12 cellular contexts compared by ENCODE assay signal in the genomic region with DNA sequence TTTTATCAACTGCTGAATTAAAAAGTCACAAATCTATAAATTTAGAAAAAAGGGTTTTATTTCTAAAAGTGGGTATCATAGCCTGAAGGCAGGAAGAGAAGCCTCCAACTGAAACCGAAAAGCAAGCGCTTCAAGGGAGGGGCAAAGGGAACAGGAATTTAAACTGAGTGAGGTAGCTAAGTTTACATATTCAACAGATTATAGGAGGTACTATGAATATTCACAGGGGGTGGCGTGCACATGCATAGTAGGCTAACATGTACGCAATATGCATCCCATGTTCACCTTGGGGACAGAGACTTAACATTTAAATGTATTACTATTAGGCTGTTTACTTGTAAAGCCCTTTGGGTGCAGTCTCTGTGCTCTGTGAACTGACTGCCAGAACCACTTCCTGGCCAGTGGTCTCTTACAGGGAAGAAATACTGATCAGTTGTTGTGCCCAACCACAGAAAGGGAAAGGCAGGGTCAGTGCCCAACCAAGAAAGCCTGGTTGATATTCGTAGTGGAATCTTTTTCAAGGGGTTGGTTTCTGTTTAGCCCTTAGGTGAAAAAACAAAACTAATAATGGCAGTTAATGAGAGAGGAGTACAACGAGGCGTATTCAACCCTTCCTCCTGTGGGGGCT.
DNase-seq lines count a peak whose midpoint lies in the region; ATAC-seq and TF ChIP-seq lines count a peak whose summit lies in the region.
"Had no signal": no experiment of that assay in that cellular context is flagged by ENCODE, and none has a peak within 500 bp of the region (broad histone marks: within the 10 kb centered on the region; RNA-seq: fewer than 3 reads in every experiment).

No MANE protein-coding gene starts in this region.

- TF ChIP-seq EP300 in suprapubic skin (IDR thresholded peaks at IDR 0.05) = no peak

- DNase-seq in mammary epithelial cell (no peak), breast epithelium (ENCODE audit: low spot score in 2 of 2) (no peak), NAMALWA (ENCODE audit: low spot score) (peak; percentile 3), heart right ventricle (no peak), suprapubic skin (ENCODE audit: low spot score in 2 of 2) (no peak), middle frontal gyrus (ENCODE audit: extremely low spot score, low spot score) (no peak)
- no peak for DNase-seq in stimulated activated effector memory CD8-positive, alpha-beta T cell treated with anti-CD3 and anti-CD28 coated beads, Interleukin-12 subunit alpha, Interleukin-12 subunit beta, amount 100 ng/mL, for 72 hours (ENCODE audit: low spot score in 2 of 2)
- DNase-seq: activated CD4-positive, alpha-beta T cell treated with anti-CD3 and anti-CD28 coated beads, Interleukin-2, amount 50 U/mL, for 1 hour; colonic mucosa; GOT3; uterus had no signal

- H3K27ac ChIP-seq in mammary epithelial cell (ENCODE audit: insufficient read depth, low read depth, low read length) (no peak overlapping the region), breast epithelium (no peak overlapping the region), heart right ventricle (no peak overlapping the region), suprapubic skin (no peak overlapping the region)
- H3K27ac ChIP-seq: colonic mucosa, uterus had no signal

- TF ChIP-seq POLR2A in breast epithelium (IDR thresholded peaks at IDR 0.05) = no peak
- no peak for TF ChIP-seq POLR2A in suprapubic skin (IDR thresholded peaks at IDR 0.05)

- no peak overlapping the region for H3K4me3 Mint-ChIP-seq in stimulated activated effector memory CD8-positive, alpha-beta T cell treated with anti-CD3 and anti-CD28 coated beads, Interleukin-12 subunit alpha, Interleukin-12 subunit beta, amount 100 ng/mL, for 72 hours

- intact Hi-C loops in mammary epithelial cell (cut with micrococcal nuclease) (no loop called here), breast epithelium (cut with DNase I; ENCODE audit: low total_unique reads) (no loop called here), heart right ventricle (cut with DNase I) (no loop called here)

- H3K4me3 ChIP-seq in mammary epithelial cell (replicated peaks in 1 of 3; ENCODE audit: insufficient read depth in 1 of 3, low read depth in 2 of 3, low read length in 3 of 3) (no peak overlapping the region), breast epithelium (peak overlapping the region in 1 of 3 donors; percentile 11), heart right ventricle (no peak overlapping the region), suprapubic skin (no peak overlapping the region)
- H3K4me3 ChIP-seq: colonic mucosa, uterus had no signal

- dilution Hi-C loops in mammary epithelial cell (cut with HindIII; ENCODE audit: low sequenced_read_pairs) = no loop called here

- BruUV-seq in mammary epithelial cell (replicated peaks; lab: Mats Ljungman, UMichigan) = no TSS peak

- H3K9me3 ChIP-seq in mammary epithelial cell (replicated peaks; ENCODE audit: insufficient read depth, low read length) (no peaks in the 10 kb centered on the region), breast epithelium (no peaks in the 10 kb centered on the region), heart right ventricle (no peaks in the 10 kb centered on the region), suprapubic skin (no peaks in the 10 kb centered on the region)
- H3K9me3 ChIP-seq: colonic mucosa, uterus had no signal

- TF ChIP-seq CTCF in mammary epithelial cell (conservative IDR thresholded peaks at IDR 0.05 in 1 of 2, IDR thresholded peaks at IDR 0.05 in 1 of 2; ENCODE audit: extremely low read depth in 1 of 2, insufficient read depth in 1 of 2, low read depth in 1 of 2, low read length in 2 of 2) (no peak), breast epithelium (IDR thresholded peaks at IDR 0.05) (no peak), heart right ventricle (IDR thresholded peaks at IDR 0.05) (no peak), suprapubic skin (IDR thresholded peaks at IDR 0.05) (no peak)

- ATAC-seq in HG02852 (IDR thresholded peaks at IDR 0.05; ENCODE audit: unreplicated experiment) = peak; percentile 71
- ATAC-seq in stimulated activated effector memory CD8-positive, alpha-beta T cell treated with anti-CD3 and anti-CD28 coated beads, Interleukin-12 subunit alpha, Interleukin-12 subunit beta, amount 100 ng/mL, for 72 hours = no peak
- ATAC-seq in heart right ventricle = no peak

- peak overlapping the region; percentile 26 for H3K4me2 ChIP-seq in mammary epithelial cell (ENCODE audit: insufficient read depth, low read depth, low read length)

- CTCF ChIA-PET in mammary epithelial cell (lab: Charles Lee; ENCODE audit: low non-redundant PET) = no interaction called here

- H3K9ac ChIP-seq in mammary epithelial cell (ENCODE audit: insufficient read depth, low read length) = no peak overlapping the region

- 17% methylated on average over 7 of the region's 7 CpGs for WGBS in mammary epithelial cell (ENCODE audit: low coverage, missing lambda C conversion rate)
- 72 to 73% methylated on average over 7 of the region's 7 CpGs for WGBS in heart right ventricle, 2 donors
- WGBS in suprapubic skin = 61% methylated on average over 7 of the region's 7 CpGs

- H3K4me1 ChIP-seq in mammary epithelial cell (ENCODE audit: insufficient read depth, low read length) (no peaks in the 10 kb centered on the region), breast epithelium (no peaks in the 10 kb centered on the region), heart right ventricle (no peaks in the 10 kb centered on the region), suprapubic skin (no peaks in the 10 kb centered on the region)
- H3K4me1 ChIP-seq: colonic mucosa, uterus had no signal

- H3K27ac Mint-ChIP-seq in stimulated activated effector memory CD8-positive, alpha-beta T cell treated with anti-CD3 and anti-CD28 coated beads, Interleukin-12 subunit alpha, Interleukin-12 subunit beta, amount 100 ng/mL, for 72 hours = no peak overlapping the region

- H3K27me3 ChIP-seq in mammary epithelial cell (ENCODE audit: insufficient read depth, low read length) (no peaks in the 10 kb centered on the region), breast epithelium (no peaks in the 10 kb centered on the region), heart right ventricle (no peaks in the 10 kb centered on the region), suprapubic skin (no peaks in the 10 kb centered on the region)
- H3K27me3 ChIP-seq: colonic mucosa, uterus had no signal

- no peaks in the 10 kb centered on the region for H3K36me3 Mint-ChIP-seq in stimulated activated effector memory CD8-positive, alpha-beta T cell treated with anti-CD3 and anti-CD28 coated beads, Interleukin-12 subunit alpha, Interleukin-12 subunit beta, amount 100 ng/mL, for 72 hours

- in situ Hi-C loops in mammary epithelial cell (cut with MboI; ENCODE audit: low sequenced_read_pairs in 2 of 2) = no loop called here

- H3K4me1 Mint-ChIP-seq in stimulated activated effector memory CD8-positive, alpha-beta T cell treated with anti-CD3 and anti-CD28 coated beads, Interleukin-12 subunit alpha, Interleukin-12 subunit beta, amount 100 ng/mL, for 72 hours = no peaks in the 10 kb centered on the region

- H3K79me2 ChIP-seq in mammary epithelial cell (ENCODE audit: insufficient read depth, low read length) = no peaks in the 10 kb centered on the region

- no peaks in the 10 kb centered on the region for H3K36me3 ChIP-seq in mammary epithelial cell (ENCODE audit: insufficient read depth, low read length)
- H3K36me3 ChIP-seq in breast epithelium = peaks cover 5% of the 10 kb centered on the region
- H3K36me3 ChIP-seq in heart right ventricle = no peaks in the 10 kb centered on the region
- no peaks in the 10 kb centered on the region for H3K36me3 ChIP-seq in suprapubic skin
- H3K36me3 ChIP-seq: colonic mucosa, uterus had no signal

- no peaks in the 10 kb centered on the region for H4K20me1 ChIP-seq in mammary epithelial cell (ENCODE audit: insufficient read depth, low read length)

- H2AFZ ChIP-seq in mammary epithelial cell (ENCODE audit: low read depth, low read length) = peak overlapping the region; percentile 51

- peaks cover 10% of the 10 kb centered on the region for H3K9me3 Mint-ChIP-seq in stimulated activated effector memory CD8-positive, alpha-beta T cell treated with anti-CD3 and anti-CD28 coated beads, Interleukin-12 subunit alpha, Interleukin-12 subunit beta, amount 100 ng/mL, for 72 hours
